27 cellular contexts compared by ENCODE assay signal in genomic region chr4:94798808-94799207, GRCh38. TPM values are rescaled to one million over a fixed set of nuclear protein-coding genes. Genes with fewer than 3 reads are reported as not detected.
DNase-seq lines count a peak whose midpoint lies in the region; TF ChIP-seq lines count a peak whose summit lies in the region.
"Had no signal": no experiment of that assay in that cellular context is flagged by ENCODE, and none has a peak within 500 bp of the region (broad histone marks: within the 10 kb centered on the region; RNA-seq: fewer than 3 reads in every experiment).

No MANE protein-coding gene starts in this region.

- POLR2A ChIA-PET in RWPE1 (lab: Yijun Ruan, JAX; ENCODE audit: low non-redundant PET) = no interaction called here

- H3K4me3 ChIP-seq in astrocyte of the spinal cord (ENCODE audit: low read depth, low read length) (no peak overlapping the region), skeletal muscle cell (ENCODE audit: low read depth, low read length) (no peak overlapping the region)
- no peak overlapping the region for H3K4me3 ChIP-seq in effector memory CD4-positive, alpha-beta T cell (ENCODE audit: insufficient read depth, low read depth, low read length, poor library complexity, severe bottlenecking)
- H3K4me3 ChIP-seq: dorsolateral prefrontal cortex, GM12878, thyroid gland had no signal

- no peaks in the 10 kb centered on the region for H3K4me1 ChIP-seq in effector memory CD4-positive, alpha-beta T cell (ENCODE audit: control insufficient read depth, insufficient read depth, low read length, poor library complexity, severe bottlenecking)
- H3K4me1 ChIP-seq: thyroid gland had no signal

- CTCF ChIA-PET in RWPE1 (lab: Yijun Ruan, JAX) = no interaction called here

- no peaks in the 10 kb centered on the region for H3K27me3 ChIP-seq in effector memory CD4-positive, alpha-beta T cell (replicated peaks; ENCODE audit: control insufficient read depth, insufficient read depth, low read length, poor library complexity, severe bottlenecking)
- H3K27me3 ChIP-seq: thyroid gland had no signal

- DNase-seq in LHCN-M2 (ENCODE audit: low read depth) = peak; percentile 53
- peak; percentile 83 for DNase-seq in astrocyte of the spinal cord (ENCODE audit: low read depth, low spot score)
- peak; percentile 31 for DNase-seq in fibroblast of the conjunctiva (ENCODE audit: low read depth)
- DNase-seq in skeletal muscle cell (ENCODE audit: low read depth) = peak; percentile 78
- no peak for DNase-seq in NCI-H1930 (lab: John Stamatoyannopoulos, UW)
- no peak for DNase-seq in effector memory CD4-positive, alpha-beta T cell
- no peak for DNase-seq in RWPE1 (ENCODE audit: low spot score)
- no peak for DNase-seq in LoVo (ENCODE audit: low spot score)
- DNase-seq: activated CD4-positive, alpha-beta memory T cell treated with anti-CD3 and anti-CD28 coated beads, Interleukin-2, amount 10 ng/mL, durations not matched to agents 7 days and 5 days; activated CD4-positive, CD25-positive, alpha-beta regulatory T cell; activated effector memory CD4-positive, alpha-beta T cell treated with Interleukin-2 at 50 U/mL for 16 hours; CD8-positive, alpha-beta memory T cell; central memory CD4-positive, alpha-beta T cell; DMS79; dorsolateral prefrontal cortex; erythroblast; Karpas-422; kidney; NCI-H1092; NCI-H2081 treated with DMSO at 0.1 percent for 48 hours; NCI-H446; occipital lobe; stimulated activated CD4-positive, alpha-beta T cell treated with anti-CD3 and anti-CD28 coated beads, Interleukin-4, amount 100 ng/mL, for 4 hours; stimulated activated naive CD8-positive, alpha-beta T cell treated with anti-CD3 and anti-CD28 coated beads, Interleukin-15, Interleukin-2, amounts not matched to agents 100 U/mL and 50 U/mL, for 24 hours; thyroid gland had no signal

- no peaks in the 10 kb centered on the region for H3K36me3 ChIP-seq in effector memory CD4-positive, alpha-beta T cell (ENCODE audit: control insufficient read depth, insufficient read depth, low read length)
- H3K36me3 ChIP-seq: thyroid gland had no signal

- in situ Hi-C loops in astrocyte of the spinal cord (cut with HindIII; ENCODE audit: low sequenced_read_pairs) = no loop called here

- no peak for TF ChIP-seq CTCF in astrocyte of the spinal cord (IDR thresholded peaks at IDR 0.05; ENCODE audit: low read depth, low read length)
- no peak for TF ChIP-seq CTCF in RWPE1 (conservative IDR thresholded peaks at IDR 0.05; ENCODE audit: low read depth)

- no peak overlapping the region for H3K27ac ChIP-seq in effector memory CD4-positive, alpha-beta T cell (ENCODE audit: insufficient read depth, low read length, poor library complexity, severe bottlenecking)
- H3K27ac ChIP-seq in RWPE1 = no peak overlapping the region
- H3K27ac ChIP-seq: dorsolateral prefrontal cortex, thyroid gland had no signal

- H3K9me3 ChIP-seq in effector memory CD4-positive, alpha-beta T cell (ENCODE audit: control insufficient read depth, low read length) = no peaks in the 10 kb centered on the region
- H3K9me3 ChIP-seq: thyroid gland had no signal

RNA-seq across cellular contexts. Expression of gene BMPR1B, which starts 41.1 kb away (rescaled TPM):
- total RNA-seq in LHCN-M2 (2014; rRNA removed) = 11.5 and 14.5 TPM in 2 replicates
- 1.5 TPM for polyA plus RNA-seq in LHCN-M2 (2012)
- total RNA-seq: activated CD4-positive, alpha-beta memory T cell treated with anti-CD3 and anti-CD28 coated beads, Interleukin-2, amount 10 ng/mL, durations not matched to agents 7 days and 5 days; CD8-positive, alpha-beta memory T cell; GM12878; RPMI7951 had no signal
- polyA plus RNA-seq: GM12878 had no signal

Comparison
In these comparisons a context has a peak if more than half of its experiments do, and no peak if none do; other contexts are left out.
1. DNase-seq: peak in LHCN-M2 (single experiment), astrocyte of the spinal cord (single experiment), fibroblast of the conjunctiva (single experiment) and skeletal muscle cell (single experiment); none in NCI-H1930 (0 of 2), effector memory CD4-positive, alpha-beta T cell (0 of 3), RWPE1 (single experiment) and LoVo (single experiment).